1 cellular context compared by ENCODE assay signal in the genomic region with DNA sequence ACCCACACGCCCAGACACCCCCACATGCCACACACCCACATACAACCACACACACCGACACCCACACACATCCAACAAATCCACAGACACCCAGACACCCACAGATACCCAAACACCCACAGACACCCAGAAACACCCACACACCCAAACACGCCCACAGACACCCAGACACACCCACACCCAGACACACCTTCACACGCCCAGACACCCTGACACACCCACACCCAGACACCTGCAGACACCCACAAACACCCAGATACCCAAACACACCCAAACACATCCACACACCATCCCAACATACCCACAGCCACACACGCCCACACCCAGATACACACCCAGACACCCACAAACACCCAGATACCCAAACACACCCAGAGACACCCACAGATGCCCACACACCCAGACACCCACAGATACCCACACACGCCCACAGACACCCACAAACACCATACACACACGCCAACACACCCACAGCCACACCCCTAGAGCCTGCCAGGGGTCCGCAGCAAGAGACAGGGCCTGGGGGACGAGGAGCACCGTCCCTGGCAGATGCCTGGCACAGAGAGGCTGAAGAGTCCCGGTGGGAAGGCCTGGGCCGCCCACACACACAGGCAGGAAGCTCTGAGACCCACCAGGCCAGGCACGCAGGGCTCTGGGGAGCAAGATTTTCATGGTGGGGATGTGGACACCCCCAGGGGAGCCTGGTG.
TF ChIP-seq lines count a peak whose summit lies in the region.

No MANE protein-coding gene starts in this region.

TF ChIP-seq in HEK293, 187 proteins besides CTCF, POLR2A, EP300 and RAD21 (continued from another document):
- TF ChIP-seq KLF8 (tag by site-specific recombination; IDR thresholded peaks at IDR 0.05) (peak; percentile 100), EGR2 (tag by site-specific recombination; IDR thresholded peaks at IDR 0.05; ENCODE audit: low read depth) (peak; percentile 97), KLF9 (tag by site-specific recombination; IDR thresholded peaks at IDR 0.05; ENCODE audit: low read depth) (peak; percentile 96), KLF10 (tag by site-specific recombination; IDR thresholded peaks at IDR 0.05) (peak; percentile 55; the same call in 1 of the 2 replicates), KLF1 (tag by site-specific recombination; IDR thresholded peaks at IDR 0.05) (peak; percentile 100), ZNF664 (tag by site-specific recombination; IDR thresholded peaks at IDR 0.05) (no peak)
